Comparison of ENCODE assay signal across 10 cellular contexts in genomic region chr17:45318561-45319230, GRCh38. TPM values are rescaled to one million over a fixed set of nuclear protein-coding genes. Genes with fewer than 3 reads are reported as not detected.
A peak's percentile ranks its signal among the peaks of the same experiment; 100 is the strongest.
DNase-seq lines count a peak whose midpoint lies in the region; ATAC-seq and TF ChIP-seq lines count a peak whose summit lies in the region.
"Had no signal": no experiment of that assay in that cellular context is flagged by ENCODE, and none has a peak within 500 bp of the region (broad histone marks: within the 10 kb centered on the region; RNA-seq: fewer than 3 reads in every experiment).

No MANE protein-coding gene starts in this region.

- H3K27me3 Mint-ChIP-seq in activated naive CD8-positive, alpha-beta T cell treated with anti-CD3 and anti-CD28 coated beads, Interleukin-2, amount 10 ng/mL, durations not matched to agents 7 days and 5 days, result no peaks in the 10 kb centered on the region
- no peaks in the 10 kb centered on the region for H3K27me3 Mint-ChIP-seq in mesothelial cell of epicardium (ENCODE audit: low read depth)

- peak overlapping the region; percentile 39 for H3K27ac Mint-ChIP-seq in activated naive CD8-positive, alpha-beta T cell treated with anti-CD3 and anti-CD28 coated beads, Interleukin-2, amount 10 ng/mL, durations not matched to agents 7 days and 5 days
- peak overlapping the region; percentile 43 for H3K27ac Mint-ChIP-seq in mesothelial cell of epicardium

- H3K4me3 ChIP-seq in DOHH2 (ENCODE audit: low read length) (peak overlapping the region; percentile 77; the same call in 1 of the 2 replicates), ascending aorta (no peak overlapping the region)

- H3K9me3 ChIP-seq in DOHH2 (ENCODE audit: control insufficient read depth, insufficient read depth, low read length) (no peaks in the 10 kb centered on the region), ascending aorta (no peaks in the 10 kb centered on the region)
- H3K9me3 ChIP-seq: right atrium auricular region had no signal

- H3K4me1 ChIP-seq in DOHH2 (ENCODE audit: control insufficient read depth, low read length) (peaks cover 35% of the 10 kb centered on the region), ascending aorta (peaks cover 9 to 51% of the 10 kb centered on the region in 2 donors)

- H3F3A ChIP-seq in DOHH2 (ENCODE audit: control insufficient read depth, insufficient read depth), result peaks cover 16% of the 10 kb centered on the region

- DNase-seq in activated naive CD8-positive, alpha-beta T cell treated with anti-CD3 and anti-CD28 coated beads, Interleukin-2, amount 10 ng/mL, durations not matched to agents 7 days and 5 days, result no peak
- DNase-seq in mesothelial cell of epicardium (ENCODE audit: low spot score in 2 of 2, unreplicated experiment in 2 of 2) (no peak), ascending aorta (ENCODE audit: low spot score in 2 of 2) (no peak), NCI-H510A treated with DMSO at 0.1 percent for 48 hours (lab: John Stamatoyannopoulos, UW) (no peak)
- DNase-seq in stimulated activated CD4-positive, alpha-beta T cell treated with anti-CD3 and anti-CD28 coated beads, Interleukin-4, amount 100 ng/mL, for 4 hours, result no peak

- peaks cover 7% of the 10 kb centered on the region for H3K36me3 Mint-ChIP-seq in activated naive CD8-positive, alpha-beta T cell treated with anti-CD3 and anti-CD28 coated beads, Interleukin-2, amount 10 ng/mL, durations not matched to agents 7 days and 5 days
- H3K36me3 Mint-ChIP-seq in mesothelial cell of epicardium, result no peaks in the 10 kb centered on the region

- H3K4me3 Mint-ChIP-seq in activated naive CD8-positive, alpha-beta T cell treated with anti-CD3 and anti-CD28 coated beads, Interleukin-2, amount 10 ng/mL, durations not matched to agents 7 days and 5 days, result peak overlapping the region; percentile 23
- H3K4me3 Mint-ChIP-seq in mesothelial cell of epicardium, result no peak overlapping the region

- peak overlapping the region; percentile 79 for H3K4me2 ChIP-seq in DOHH2 (ENCODE audit: low read length)

- TF ChIP-seq CTCF in 22Rv1 (IDR thresholded peaks at IDR 0.05) (no peak), DOHH2 (IDR thresholded peaks at IDR 0.05; ENCODE audit: low read depth, low read length, poor library complexity, severe bottlenecking) (no peak), mesothelial cell of epicardium (IDR thresholded peaks at IDR 0.05; ENCODE audit: unreplicated experiment) (no peak), ascending aorta (IDR thresholded peaks at IDR 0.05) (no peak)

- intact Hi-C loops in ascending aorta (cut with DNase I), result loop anchor here (5.0 kb wide), 2 partner anchors 146 to 171 kb away; partner anchors contain the start of gene HEXIM1

- H4K20me1 ChIP-seq in DOHH2 (ENCODE audit: control insufficient read depth, insufficient read depth, low read depth, low read length), result no peaks in the 10 kb centered on the region

- POLR2A ChIA-PET in activated naive CD8-positive, alpha-beta T cell treated with anti-CD3 and anti-CD28 coated beads, Interleukin-2, amount 10 ng/mL, durations not matched to agents 7 days and 5 days (lab: Charles Lee), result interaction anchor here (0.6 to 1.4 kb wide), 3 partner anchors 93 to 171 kb away, joined by 3 to 5 read pairs (median 4); partner anchors contain the start of gene HEXIM1

- no peaks in the 10 kb centered on the region for H3K36me3 ChIP-seq in DOHH2 (ENCODE audit: control insufficient read depth, low read length)
- H3K36me3 ChIP-seq in ascending aorta, result no peaks in the 10 kb centered on the region
- H3K36me3 ChIP-seq: right atrium auricular region had no signal

- H3K27me3 ChIP-seq in DOHH2 (ENCODE audit: control insufficient read depth, low read length), result peaks cover 12% of the 10 kb centered on the region
- H3K27me3 ChIP-seq in ascending aorta, result no peaks in the 10 kb centered on the region
- H3K27me3 ChIP-seq: right atrium auricular region had no signal

- H3K27ac ChIP-seq in 22Rv1, result peak overlapping the region; percentile 86
- no peak overlapping the region for H3K27ac ChIP-seq in DOHH2 (ENCODE audit: low read depth, low read length)
- peak overlapping the region in 1 of 2 donors; percentile 12 for H3K27ac ChIP-seq in ascending aorta

- no peak for ATAC-seq in activated naive CD8-positive, alpha-beta T cell treated with anti-CD3 and anti-CD28 coated beads, Interleukin-2, amount 10 ng/mL, durations not matched to agents 7 days and 5 days (ENCODE audit: low read depth)
- ATAC-seq in GM18870 (IDR thresholded peaks at IDR 0.05; ENCODE audit: unreplicated experiment), result no peak

- H3K9me2 ChIP-seq in DOHH2 (replicated peaks; ENCODE audit: control insufficient read depth, low read length), result no peaks in the 10 kb centered on the region

- no peaks in the 10 kb centered on the region for H3K9me3 Mint-ChIP-seq in activated naive CD8-positive, alpha-beta T cell treated with anti-CD3 and anti-CD28 coated beads, Interleukin-2, amount 10 ng/mL, durations not matched to agents 7 days and 5 days
- no peaks in the 10 kb centered on the region for H3K9me3 Mint-ChIP-seq in mesothelial cell of epicardium

- H3K79me2 ChIP-seq in DOHH2 (ENCODE audit: control insufficient read depth, low read length), result peaks cover 28% of the 10 kb centered on the region

- H3K4me1 Mint-ChIP-seq in activated naive CD8-positive, alpha-beta T cell treated with anti-CD3 and anti-CD28 coated beads, Interleukin-2, amount 10 ng/mL, durations not matched to agents 7 days and 5 days, result peaks cover 51% of the 10 kb centered on the region
- H3K4me1 Mint-ChIP-seq in mesothelial cell of epicardium, result peaks cover 55% of the 10 kb centered on the region

RNA-seq across cellular contexts. Expression of gene MAP3K14, which starts 1.9 kb away (rescaled TPM):
- 10 to 100 TPM; 25.9 to 33.7 TPM for total RNA-seq in activated naive CD8-positive, alpha-beta T cell treated with anti-CD3 and anti-CD28 coated beads, Interleukin-2, amount 10 ng/mL, durations not matched to agents 7 days and 5 days
- total RNA-seq in mesothelial cell of epicardium (8.9 to 9.9 TPM (median 9.8 TPM) in 3 replicates), ascending aorta (7.7 TPM)

RNA-seq across cellular contexts. Expression of gene SPATA32, which starts 56.8 kb away (rescaled TPM):
- total RNA-seq in activated naive CD8-positive, alpha-beta T cell treated with anti-CD3 and anti-CD28 coated beads, Interleukin-2, amount 10 ng/mL, durations not matched to agents 7 days and 5 days, result under 1 TPM; 0.53 to 0.65 TPM
- total RNA-seq in mesothelial cell of epicardium (not detected in 3 replicates), ascending aorta (not detected)
- total RNA-seq: endothelial cell of umbilical vein, right atrium auricular region had no signal
